Comparison of ENCODE assay signal across 18 cellular contexts in the genomic region with DNA sequence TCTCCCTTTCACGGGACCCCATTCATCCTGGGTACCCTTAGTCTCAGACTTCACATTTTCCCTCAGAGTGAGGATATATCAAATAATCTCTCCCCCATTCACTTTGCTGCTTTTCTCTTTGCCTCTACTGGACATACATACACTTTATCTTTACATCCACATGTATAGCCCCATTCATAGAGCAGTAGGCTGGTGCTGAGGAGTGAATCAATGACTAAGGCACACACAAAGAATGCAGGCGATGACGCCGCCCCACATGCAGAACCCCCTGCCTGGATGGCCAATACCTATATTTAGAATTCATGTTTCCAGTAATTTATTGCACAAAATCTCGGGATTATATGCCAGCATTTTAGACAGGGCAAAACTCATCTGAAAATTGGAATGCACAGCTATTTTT.
"Had no signal": no experiment of that assay in that cellular context is flagged by ENCODE, and none has a peak within 500 bp of the region (broad histone marks: within the 10 kb centered on the region; RNA-seq: fewer than 3 reads in every experiment).

No MANE protein-coding gene starts in this region.

- H3K4me3 ChIP-seq: mucosa of descending colon, psoas muscle, sigmoid colon, suprapubic skin, upper lobe of right lung had no signal

- H3K4me1 Mint-ChIP-seq: activated CD4-positive, alpha-beta memory T cell treated with anti-CD3 and anti-CD28 coated beads, Interleukin-2, amount 10 ng/mL, durations not matched to agents 7 days and 5 days; activated naive CD4-positive, alpha-beta T cell treated with anti-CD3 and anti-CD28 coated beads, Interleukin-2, amount 10 ng/mL, durations not matched to agents 7 days and 5 days; naive thymus-derived CD8-positive, alpha-beta T cell had no signal

- H3K4me1 ChIP-seq: psoas muscle, sigmoid colon, suprapubic skin, upper lobe of right lung had no signal

- DNase-seq: activated CD4-positive, alpha-beta memory T cell treated with anti-CD3 and anti-CD28 coated beads, Interleukin-2, amount 10 ng/mL, durations not matched to agents 7 days and 5 days; activated naive CD4-positive, alpha-beta T cell treated with anti-CD3 and anti-CD28 coated beads, Interleukin-2, amount 10 ng/mL, durations not matched to agents 7 days and 5 days; cerebellar nuclear complex; dermis blood vessel endothelial cell; erythroblast; hypothalamus; mucosa of descending colon; naive thymus-derived CD8-positive, alpha-beta T cell; nucleus accumbens; psoas muscle; sigmoid colon; stimulated activated CD4-positive, alpha-beta T cell treated with anti-CD3 and anti-CD28 coated beads, Interleukin-2, amount 100 ng/mL, for 48 hours; stimulated activated naive CD8-positive, alpha-beta T cell treated with anti-CD3 and anti-CD28 coated beads, Interleukin-15, Interleukin-2, amounts not matched to agents 100 U/mL and 50 U/mL, for 24 hours; T-helper 9 cell; upper lobe of right lung had no signal

- H3K27ac ChIP-seq: psoas muscle, sigmoid colon, suprapubic skin, upper lobe of right lung, VCaP had no signal

- H3K9me3 Mint-ChIP-seq: activated naive CD4-positive, alpha-beta T cell treated with anti-CD3 and anti-CD28 coated beads, Interleukin-2, amount 10 ng/mL, durations not matched to agents 7 days and 5 days; brain had no signal

- H3K36me3 ChIP-seq: sigmoid colon, suprapubic skin, upper lobe of right lung had no signal

- H3K27ac Mint-ChIP-seq: activated CD4-positive, alpha-beta memory T cell treated with anti-CD3 and anti-CD28 coated beads, Interleukin-2, amount 10 ng/mL, durations not matched to agents 7 days and 5 days; activated naive CD4-positive, alpha-beta T cell treated with anti-CD3 and anti-CD28 coated beads, Interleukin-2, amount 10 ng/mL, durations not matched to agents 7 days and 5 days; naive thymus-derived CD8-positive, alpha-beta T cell had no signal

- H3K9me3 ChIP-seq: mucosa of descending colon, psoas muscle, sigmoid colon, suprapubic skin, upper lobe of right lung had no signal

- H3K4me3 Mint-ChIP-seq: activated CD4-positive, alpha-beta memory T cell treated with anti-CD3 and anti-CD28 coated beads, Interleukin-2, amount 10 ng/mL, durations not matched to agents 7 days and 5 days; activated naive CD4-positive, alpha-beta T cell treated with anti-CD3 and anti-CD28 coated beads, Interleukin-2, amount 10 ng/mL, durations not matched to agents 7 days and 5 days; naive thymus-derived CD8-positive, alpha-beta T cell had no signal

- H3K27me3 ChIP-seq: sigmoid colon, suprapubic skin, upper lobe of right lung had no signal

- H3K27me3 Mint-ChIP-seq: activated CD4-positive, alpha-beta memory T cell treated with anti-CD3 and anti-CD28 coated beads, Interleukin-2, amount 10 ng/mL, durations not matched to agents 7 days and 5 days; activated naive CD4-positive, alpha-beta T cell treated with anti-CD3 and anti-CD28 coated beads, Interleukin-2, amount 10 ng/mL, durations not matched to agents 7 days and 5 days had no signal

- H3K36me3 Mint-ChIP-seq: activated naive CD4-positive, alpha-beta T cell treated with anti-CD3 and anti-CD28 coated beads, Interleukin-2, amount 10 ng/mL, durations not matched to agents 7 days and 5 days; brain; naive thymus-derived CD8-positive, alpha-beta T cell had no signal

- ATAC-seq: mucosa of descending colon; naive thymus-derived CD8-positive, alpha-beta T cell; psoas muscle; stimulated activated naive CD8-positive, alpha-beta T cell treated with anti-CD3 and anti-CD28 coated beads, Interleukin-15, Interleukin-2, amounts not matched to agents 100 U/mL and 50 U/mL, for 24 hours; upper lobe of right lung had no signal
